Comparison of ENCODE assay signal across 12 cellular contexts in the genomic region with DNA sequence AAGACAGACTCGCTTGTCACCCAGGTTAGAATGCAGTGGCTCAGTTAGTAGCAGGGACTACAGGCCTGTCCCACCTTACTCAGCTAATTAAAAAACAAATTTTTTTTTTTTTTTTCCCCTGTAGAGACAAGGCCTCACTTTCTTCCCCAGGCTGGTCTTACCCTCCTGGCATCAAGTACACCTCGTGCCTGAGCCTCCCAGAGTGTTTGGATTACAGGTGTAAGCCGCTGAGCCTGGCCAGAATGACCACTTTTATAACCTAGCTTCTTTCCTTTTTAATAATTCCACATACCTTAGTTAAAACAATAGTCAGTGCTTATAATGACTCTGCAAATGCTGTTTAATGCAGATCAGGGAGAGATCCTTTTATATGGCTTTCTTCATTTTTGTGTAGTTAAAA. TPM values are rescaled to one million over a fixed set of nuclear protein-coding genes. Genes with fewer than 3 reads are reported as not detected.
DNase-seq lines count a peak whose midpoint lies in the region; ATAC-seq and TF ChIP-seq lines count a peak whose summit lies in the region.
"Had no signal": no experiment of that assay in that cellular context is flagged by ENCODE, and none has a peak within 500 bp of the region (broad histone marks: within the 10 kb centered on the region; RNA-seq: fewer than 3 reads in every experiment).

No MANE protein-coding gene starts in this region.

- no peaks in the 10 kb centered on the region for H3K27me3 ChIP-seq in CD8-positive, alpha-beta T cell (ENCODE audit: insufficient read depth, low read length)
- H3K27me3 ChIP-seq in HUES48 (ENCODE audit: control insufficient read depth, insufficient read depth, low read length) (no peaks in the 10 kb centered on the region), testis (no peaks in the 10 kb centered on the region)

- H3K27ac ChIP-seq in CD8-positive, alpha-beta T cell (ENCODE audit: low read depth, low read length): no peak overlapping the region
- H3K27ac ChIP-seq in HUES48 (ENCODE audit: low read depth, low read length): peak overlapping the region; percentile 77
- H3K27ac ChIP-seq in testis: no peak overlapping the region

- no peaks in the 10 kb centered on the region for H3K36me3 ChIP-seq in CD8-positive, alpha-beta T cell (ENCODE audit: insufficient read depth, low read length)
- H3K36me3 ChIP-seq in HUES48 (ENCODE audit: control insufficient read depth, insufficient read depth, low read length) (no peaks in the 10 kb centered on the region), testis (ENCODE audit: low read depth, missing control alignments) (no peaks in the 10 kb centered on the region)

- H3K4me3 Mint-ChIP-seq in CD8-positive, alpha-beta T cell: peak overlapping the region; percentile 35
- peak overlapping the region; percentile 28 for H3K4me3 Mint-ChIP-seq in central memory CD8-positive, alpha-beta T cell
- peak overlapping the region; percentile 85 for H3K4me3 Mint-ChIP-seq in natural killer cell
- H3K4me3 Mint-ChIP-seq: activated naive CD8-positive, alpha-beta T cell treated with anti-CD3 and anti-CD28 coated beads for 36 hours had no signal

- no peak for TF ChIP-seq POLR2A in testis (IDR thresholded peaks at IDR 0.05)

- no peak overlapping the region for H3K4me3 ChIP-seq in CD8-positive, alpha-beta T cell (ENCODE audit: low read depth, low read length)
- no peak overlapping the region for H3K4me3 ChIP-seq in HUES48 (ENCODE audit: low read depth, low read length)
- no peak overlapping the region for H3K4me3 ChIP-seq in testis

- H3K9me3 Mint-ChIP-seq in CD8-positive, alpha-beta T cell: no peaks in the 10 kb centered on the region
- H3K9me3 Mint-ChIP-seq in central memory CD8-positive, alpha-beta T cell: no peaks in the 10 kb centered on the region
- H3K9me3 Mint-ChIP-seq in natural killer cell: no peaks in the 10 kb centered on the region
- H3K9me3 Mint-ChIP-seq: activated naive CD8-positive, alpha-beta T cell treated with anti-CD3 and anti-CD28 coated beads for 36 hours had no signal

- ATAC-seq in CD8-positive, alpha-beta T cell: no peak
- ATAC-seq in central memory CD8-positive, alpha-beta T cell (replicated peaks; ENCODE audit: extremely low read depth, poor library complexity, severe bottlenecking): no peak
- ATAC-seq in natural killer cell: no peak

- no peaks in the 10 kb centered on the region for H3K27me3 Mint-ChIP-seq in CD8-positive, alpha-beta T cell (ENCODE audit: low read depth)
- no peaks in the 10 kb centered on the region for H3K27me3 Mint-ChIP-seq in central memory CD8-positive, alpha-beta T cell
- no peaks in the 10 kb centered on the region for H3K27me3 Mint-ChIP-seq in natural killer cell (ENCODE audit: low read depth in 2 of 2)
- H3K27me3 Mint-ChIP-seq: activated naive CD8-positive, alpha-beta T cell treated with anti-CD3 and anti-CD28 coated beads for 36 hours had no signal

- 74 to 88% methylated on average over 3 of the region's 3 CpGs for WGBS in testis, 2 donors

- H3K27ac Mint-ChIP-seq in CD8-positive, alpha-beta T cell: peak overlapping the region; percentile 89
- H3K27ac Mint-ChIP-seq in central memory CD8-positive, alpha-beta T cell (ENCODE audit: low read depth): peak overlapping the region; percentile 80
- peak overlapping the region; percentile 85 to 89 for H3K27ac Mint-ChIP-seq in natural killer cell
- H3K27ac Mint-ChIP-seq: activated naive CD8-positive, alpha-beta T cell treated with anti-CD3 and anti-CD28 coated beads for 36 hours had no signal

- peaks cover 5% of the 10 kb centered on the region for H3K36me3 Mint-ChIP-seq in CD8-positive, alpha-beta T cell
- H3K36me3 Mint-ChIP-seq in central memory CD8-positive, alpha-beta T cell (ENCODE audit: insufficient read depth): peaks cover 10% of the 10 kb centered on the region
- H3K36me3 Mint-ChIP-seq in natural killer cell: no peaks in the 10 kb centered on the region

- CTCF ChIA-PET in CD8-positive, alpha-beta T cell (lab: Charles Lee): no interaction called here

- no peak overlapping the region for H3K9ac ChIP-seq in HUES48 (ENCODE audit: low read depth, low read length)

- no peaks in the 10 kb centered on the region for H3K9me3 ChIP-seq in CD8-positive, alpha-beta T cell (ENCODE audit: low read length)
- H3K9me3 ChIP-seq in HUES48 (ENCODE audit: control insufficient read depth, insufficient read depth, low read length): no peaks in the 10 kb centered on the region
- no peaks in the 10 kb centered on the region for H3K9me3 ChIP-seq in testis

- intact Hi-C loops in CD8-positive, alpha-beta T cell (cut with DNase I, micrococcal nuclease): no loop called here
- intact Hi-C loops in natural killer cell (cut with micrococcal nuclease): no loop called here
- intact Hi-C loops in testis (cut with DNase I; ENCODE audit: low total_unique reads): no loop called here

- H3K4me1 Mint-ChIP-seq in CD8-positive, alpha-beta T cell (ENCODE audit: low read depth): peaks cover 55% of the 10 kb centered on the region
- peaks cover 42% of the 10 kb centered on the region for H3K4me1 Mint-ChIP-seq in central memory CD8-positive, alpha-beta T cell
- H3K4me1 Mint-ChIP-seq in natural killer cell: peaks cover 45 to 48% of the 10 kb centered on the region in 2 donors

- POLR2A ChIA-PET in CD8-positive, alpha-beta T cell (lab: Charles Lee): interaction anchor here (1.0 kb wide), 1 partner anchor 26 kb away, joined by 3 read pairs; no protein-coding TSS in a partner anchor

- TF ChIP-seq CTCF in CD8-positive, alpha-beta T cell (IDR thresholded peaks at IDR 0.05): no peak
- TF ChIP-seq CTCF in natural killer cell (IDR thresholded peaks at IDR 0.05): no peak
- TF ChIP-seq CTCF in testis (IDR thresholded peaks at IDR 0.05): no peak

- H3K4me1 ChIP-seq in CD8-positive, alpha-beta T cell (ENCODE audit: insufficient read depth, low read length): peaks cover 26% of the 10 kb centered on the region
- H3K4me1 ChIP-seq in HUES48 (ENCODE audit: control insufficient read depth, insufficient read depth, low read length): peaks cover 27% of the 10 kb centered on the region
- H3K4me1 ChIP-seq in testis: peaks cover 15% of the 10 kb centered on the region

- no peak for DNase-seq in CD8-positive, alpha-beta T cell
- no peak for DNase-seq in central memory CD8-positive, alpha-beta T cell (ENCODE audit: low spot score in 2 of 2)
- DNase-seq in natural killer cell (no peak), superior temporal gyrus (ENCODE audit: extremely low spot score) (no peak), testis (no peak), GM03348 (ENCODE audit: low spot score) (no peak)
- DNase-seq: activated naive CD8-positive, alpha-beta T cell treated with anti-CD3 and anti-CD28 coated beads for 36 hours; midbrain; NCI-H187; stimulated activated CD4-positive, alpha-beta T cell treated with anti-CD3 and anti-CD28 coated beads, Interleukin-2, amount 100 ng/mL, for 48 hours; T1000 had no signal

RNA-seq across cellular contexts. Expression of a gene that starts 31.3 kb away (rescaled TPM):
- 10 to 100 TPM in 1 of 2 experiments, 1 to 10 TPM in 1; 7.4 to 10.0 TPM for total RNA-seq in CD8-positive, alpha-beta T cell
- total RNA-seq in natural killer cell (10 to 100 TPM; 23.9 to 34.4 (median 33.4) TPM), testis (10 to 100 TPM; 38.1 to 40.1 TPM)
- 33.0 TPM for polyA plus RNA-seq in testis (ENCODE audit: insufficient read depth, low read depth, low replicate concordance)

Comparison
In these comparisons a context has a peak if more than half of its experiments do, and no peak if none do; other contexts are left out.
1. H3K4me3 Mint-ChIP-seq: peak in every context shown above with its lines; median percentile 85 in natural killer cell; 35 in CD8-positive, alpha-beta T cell; 28 in central memory CD8-positive, alpha-beta T cell.